Comparison of ENCODE assay signal across 15 cellular contexts in the genomic region with DNA sequence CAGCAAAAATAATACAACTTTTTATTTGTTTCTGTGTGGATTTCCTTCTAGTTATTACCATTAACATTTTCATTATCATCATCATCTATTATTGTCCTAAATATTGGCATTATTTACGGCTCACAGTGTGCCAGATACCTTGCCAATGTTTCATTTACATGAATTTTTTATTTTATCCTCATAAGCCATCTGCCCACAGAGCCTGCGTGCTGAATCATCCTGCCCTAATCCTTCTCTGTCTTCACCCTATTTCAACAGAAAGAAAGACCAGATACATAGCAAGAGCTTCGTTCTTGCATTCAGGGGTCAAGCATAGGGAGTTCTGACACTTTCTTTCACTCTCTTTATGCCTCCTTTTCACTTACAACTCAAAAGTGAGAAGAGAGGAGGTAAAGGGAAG.
A peak's percentile ranks its signal among the peaks of the same experiment; 100 is the strongest.
DNase-seq lines count a peak whose midpoint lies in the region; ATAC-seq, FAIRE-seq and TF ChIP-seq lines count a peak whose summit lies in the region.
"Had no signal": no experiment of that assay in that cellular context is flagged by ENCODE, and none has a peak within 500 bp of the region (broad histone marks: within the 10 kb centered on the region; RNA-seq: fewer than 3 reads in every experiment).

No MANE protein-coding gene starts in this region.

- no peak for ATAC-seq in GM12878
- no peak for ATAC-seq in HG03442 (IDR thresholded peaks at IDR 0.05; ENCODE audit: unreplicated experiment)
- no peak for ATAC-seq in HG02885 (IDR thresholded peaks at IDR 0.05; ENCODE audit: poor library complexity, unreplicated experiment)
- ATAC-seq: activated CD8-positive, alpha-beta T cell treated with anti-CD3 and anti-CD28 coated beads, Interleukin-2, amount 10 ng/mL, durations not matched to agents 7 days and 5 days; stimulated activated naive B cell treated with anti-CD40 and anti-IgM and Interleukin-4, amounts not matched to agents 10 μg/mL and 1 μg/mL and 100 μg/mL, for 72 hours had no signal

- peak overlapping the region; percentile 78 for H2AFZ ChIP-seq in GM12878 (ENCODE audit: control insufficient read depth, low read depth, low read length)
- no peak overlapping the region for H2AFZ ChIP-seq in hepatocyte

- H3K36me3 ChIP-seq in GM12878 (ENCODE audit: control insufficient read depth in 2 of 2, insufficient read depth in 2 of 2, low read length in 1 of 2) (no peaks in the 10 kb centered on the region), hepatocyte (replicated peaks; ENCODE audit: insufficient read depth, low read depth) (no peaks in the 10 kb centered on the region), tibial artery (no peaks in the 10 kb centered on the region)
- H3K36me3 ChIP-seq: adrenal gland, BE2C had no signal

- no peaks in the 10 kb centered on the region; the same call in none of the 2 replicates for H3K79me2 ChIP-seq in GM12878 (ENCODE audit: control insufficient read depth, insufficient read depth, low read length)
- no peaks in the 10 kb centered on the region for H3K79me2 ChIP-seq in hepatocyte

- no peaks in the 10 kb centered on the region for H3K4me1 ChIP-seq in GM12878 (ENCODE audit: control insufficient read depth, insufficient read depth, low read length)
- H3K4me1 ChIP-seq in hepatocyte (ENCODE audit: insufficient read depth) = no peaks in the 10 kb centered on the region
- peaks cover 0 to 1% (median 0%) of the 10 kb centered on the region in 4 donors for H3K4me1 ChIP-seq in tibial artery
- H3K4me1 ChIP-seq: BE2C had no signal

- WGBS in GM12878 (ENCODE audit: insufficient coverage, insufficient replicate concordance, low lambda C conversion rate, missing lambda C conversion rate) = 53% methylated on average over 3 of the region's 3 CpGs
- 48% methylated on average over 3 of the region's 3 CpGs for WGBS in hepatocyte (ENCODE audit: low lambda C conversion rate, missing lambda C conversion rate)

- H3K27ac ChIP-seq in GM12878 (ENCODE audit: control insufficient read depth, insufficient read depth) = no peak overlapping the region; the same call in 1 of the 2 replicates
- no peak overlapping the region for H3K27ac ChIP-seq in hepatocyte
- no peak overlapping the region for H3K27ac ChIP-seq in tibial artery
- H3K27ac ChIP-seq: adrenal gland had no signal

- SMC1A ChIA-PET in GM12878 (lab: Charles Lee; ENCODE audit: uncharacterized antibody, unreplicated experiment) = no interaction called here

- H3K4me2 ChIP-seq in GM12878 (ENCODE audit: control insufficient read depth, insufficient read depth) (peak overlapping the region; percentile 73), hepatocyte (peak overlapping the region; percentile 43)

- FAIRE-seq in GM12878 (lab: Jason Lieb, UNC) = no peak

- no peak overlapping the region for H3K4me3 ChIP-seq in GM12878
- no peak overlapping the region for H3K4me3 ChIP-seq in hepatocyte
- no peak overlapping the region for H3K4me3 ChIP-seq in tibial artery
- H3K4me3 ChIP-seq: adrenal gland had no signal

- CTCF ChIA-PET in GM12878 (lab: Yijun Ruan, JAX) = no interaction called here

- H3K9me2 ChIP-seq in hepatocyte (replicated peaks; ENCODE audit: insufficient read depth) = no peaks in the 10 kb centered on the region

- POLR2A ChIA-PET in GM12878 (lab: Charles Lee) = no interaction called here

- H3K9me3 ChIP-seq in GM12878 (replicated peaks; ENCODE audit: control insufficient read depth, insufficient read depth, low read length) = peaks cover 2% of the 10 kb centered on the region; the same call in 2 of the 3 replicates
- no peaks in the 10 kb centered on the region for H3K9me3 ChIP-seq in hepatocyte (ENCODE audit: low read depth)
- H3K9me3 ChIP-seq in tibial artery = peaks cover 0 to 5% (median 0%) of the 10 kb centered on the region in 3 donors
- H3K9me3 ChIP-seq: adrenal gland, BE2C had no signal

- intact Hi-C loops in GM12878 (cut with micrococcal nuclease; ENCODE audit: unreplicated experiment) = no loop called here
- intact Hi-C loops in tibial artery (cut with DNase I; ENCODE audit: low total_unique reads) = no loop called here

- no peak for TF ChIP-seq POLR2A in GM12878 (IDR thresholded peaks at IDR 0.05; ENCODE audit: low read depth, low read length)

- H4K20me1 ChIP-seq in GM12878 (ENCODE audit: control insufficient read depth, insufficient read depth) (no peaks in the 10 kb centered on the region), hepatocyte (ENCODE audit: insufficient read depth, poor library complexity, severe bottlenecking) (no peaks in the 10 kb centered on the region)

- no peak for TF ChIP-seq EP300 in GM12878 (IDR thresholded peaks at IDR 0.05; ENCODE audit: borderline replicate concordance in 1 of 2, control insufficient read depth in 1 of 2, low read depth in 2 of 2, low read length in 2 of 2)

- RAD21 ChIA-PET in GM12878 (lab: Charles Lee; ENCODE audit: unreplicated experiment) = no interaction called here

- TF ChIP-seq CTCF in GM12878 (IDR thresholded peaks at IDR 0.05 in 2 of 3, conservative IDR thresholded peaks at IDR 0.05 in 1 of 3; ENCODE audit: control insufficient read depth in 2 of 3, extremely low read depth in 1 of 3, insufficient read depth in 1 of 3, low read depth in 3 of 3, low read length in 3 of 3) (no peak), hepatocyte (IDR thresholded peaks at IDR 0.05; ENCODE audit: poor library complexity) (no peak), tibial artery (IDR thresholded peaks at IDR 0.05) (no peak)

- DNase-seq in AG08396 (ENCODE audit: low spot score) = peak; percentile 24
- DNase-seq in NCI-H1694 (lab: John Stamatoyannopoulos, UW) = peak; percentile 15
- DNase-seq in GM12878 (ENCODE audit: low read depth, low spot score) = no peak
- peak; percentile 37 for DNase-seq in hepatocyte (ENCODE audit: low spot score)
- DNase-seq in dermis blood vessel endothelial cell = no peak
- no peak for DNase-seq in tibial artery
- DNase-seq: activated CD8-positive, alpha-beta T cell treated with anti-CD3 and anti-CD28 coated beads, Interleukin-2, amount 10 ng/mL, durations not matched to agents 7 days and 5 days; adrenal gland; BE2C; immature natural killer cell; NCI-H345; nephron progenitor cell; stimulated activated naive B cell treated with anti-CD40 and anti-IgM and Interleukin-4, amounts not matched to agents 10 μg/mL and 1 μg/mL and 100 μg/mL, for 72 hours had no signal

- no peak for TF ChIP-seq RAD21 in GM12878 (IDR thresholded peaks at IDR 0.05; ENCODE audit: insufficient read depth, low read depth, low read length)

- H3K27me3 ChIP-seq in GM12878 (replicated peaks in 1 of 2; ENCODE audit: control insufficient read depth in 2 of 2, insufficient read depth in 2 of 2, low read length in 1 of 2) = no peaks in the 10 kb centered on the region
- no peaks in the 10 kb centered on the region for H3K27me3 ChIP-seq in hepatocyte
- no peaks in the 10 kb centered on the region for H3K27me3 ChIP-seq in tibial artery
- H3K27me3 ChIP-seq: adrenal gland, BE2C had no signal

- no peak overlapping the region for H3K9ac ChIP-seq in GM12878 (ENCODE audit: control insufficient read depth, insufficient read depth, low read length)

- BruUV-seq in GM12878 (replicated peaks; lab: Mats Ljungman, UMichigan) = no TSS peak

- in situ Hi-C loops in GM12878 (cut with MboI) = no loop called here

TF ChIP-seq in GM12878, 131 proteins besides CTCF, POLR2A, EP300 and RAD21:
- no peak for TF ChIP-seq MYB (IDR thresholded peaks at IDR 0.05; ENCODE audit: borderline replicate concordance, low read depth, low read length)
- peak; percentile 67; the same call in 1 of the 2 replicates for TF ChIP-seq MEF2A (IDR thresholded peaks at IDR 0.05; ENCODE audit: insufficient read depth, low read depth, low read length)

Comparison
In these comparisons a context has a peak if more than half of its experiments do, and no peak if none do; other contexts are left out.
1. DNase-seq: peak in AG08396 (single experiment), NCI-H1694 (single experiment) and hepatocyte (single experiment); none in GM12878 (single experiment), dermis blood vessel endothelial cell (single experiment) and tibial artery (0 of 2).